In the genomic region with DNA sequence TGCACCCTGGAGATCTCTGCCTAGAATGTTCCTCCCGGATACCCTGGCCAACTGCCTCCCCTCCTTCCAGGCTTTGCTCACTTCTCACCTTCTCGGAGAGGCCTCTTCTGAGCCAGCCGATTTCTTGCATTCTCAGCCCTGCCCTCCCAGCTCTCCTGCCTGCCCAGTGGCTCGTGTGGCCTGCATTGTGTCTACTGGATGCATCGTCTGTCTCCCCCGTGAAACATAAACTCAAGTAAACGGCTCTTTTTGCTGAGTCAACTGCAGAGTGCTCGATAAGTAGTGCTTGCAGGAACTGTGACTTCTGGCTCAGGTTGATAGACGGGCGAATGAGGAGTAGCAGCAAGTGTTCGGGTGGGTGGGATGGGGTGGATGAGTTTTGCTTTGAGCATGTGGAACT, we compare ENCODE assay signal across 27 cellular contexts.
"Had no signal": no experiment of that assay in that cellular context is flagged by ENCODE, and none has a peak within 500 bp of the region (broad histone marks: within the 10 kb centered on the region; RNA-seq: fewer than 3 reads in every experiment).

No MANE protein-coding gene starts in this region.

- H3K27me3 Mint-ChIP-seq: activated B cell treated with CpG ODN at 0.5 μM for 24 hours; activated CD4-positive, alpha-beta T cell treated with anti-CD3 and anti-CD28 coated beads, Interleukin-2, amount 10 ng/mL, durations not matched to agents 24 days and 14 days; activated CD8-positive, alpha-beta memory T cell treated with anti-CD3 and anti-CD28 coated beads, Interleukin-2, amount 10 ng/mL, durations not matched to agents 7 days and 5 days; activated naive CD8-positive, alpha-beta T cell treated with anti-CD3 and anti-CD28 coated beads, Interleukin-2, amount 10 ng/mL, durations not matched to agents 7 days and 5 days; activated T-helper 17 cell treated with anti-CD3 and anti-CD28 coated beads, Interleukin-2, amount 50 U/mL, for 72 hours had no signal

- H3K4me1 Mint-ChIP-seq: activated B cell treated with CpG ODN at 0.5 μM for 24 hours; activated CD4-positive, alpha-beta T cell treated with anti-CD3 and anti-CD28 coated beads, Interleukin-2, amount 10 ng/mL, durations not matched to agents 24 days and 14 days; activated CD8-positive, alpha-beta memory T cell treated with anti-CD3 and anti-CD28 coated beads, Interleukin-2, amount 10 ng/mL, durations not matched to agents 7 days and 5 days; activated naive CD8-positive, alpha-beta T cell treated with anti-CD3 and anti-CD28 coated beads, Interleukin-2, amount 10 ng/mL, durations not matched to agents 7 days and 5 days; activated T-helper 17 cell treated with anti-CD3 and anti-CD28 coated beads, Interleukin-2, amount 50 U/mL, for 72 hours had no signal

- H3K27ac ChIP-seq: adrenal gland, KMS-11, SJCRH30 had no signal

- H3K27me3 ChIP-seq: adrenal gland, SJCRH30 had no signal

- H3K36me3 Mint-ChIP-seq: activated CD8-positive, alpha-beta memory T cell treated with anti-CD3 and anti-CD28 coated beads, Interleukin-2, amount 10 ng/mL, durations not matched to agents 7 days and 5 days had no signal

- H3K9ac ChIP-seq: KMS-11, SK-N-SH had no signal

- H3K4me1 ChIP-seq: adrenal gland had no signal

- H3K4me3 Mint-ChIP-seq: activated B cell treated with CpG ODN at 0.5 μM for 24 hours; activated CD4-positive, alpha-beta T cell treated with anti-CD3 and anti-CD28 coated beads, Interleukin-2, amount 10 ng/mL, durations not matched to agents 24 days and 14 days; activated CD8-positive, alpha-beta memory T cell treated with anti-CD3 and anti-CD28 coated beads, Interleukin-2, amount 10 ng/mL, durations not matched to agents 7 days and 5 days; activated naive CD4-positive, alpha-beta T cell treated with anti-CD3 and anti-CD28 coated beads for 36 hours; activated naive CD8-positive, alpha-beta T cell treated with anti-CD3 and anti-CD28 coated beads, Interleukin-2, amount 10 ng/mL, durations not matched to agents 7 days and 5 days; activated T-helper 17 cell treated with anti-CD3 and anti-CD28 coated beads, Interleukin-2, amount 50 U/mL, for 72 hours had no signal

- ATAC-seq: activated CD8-positive, alpha-beta memory T cell treated with anti-CD3 and anti-CD28 coated beads, Interleukin-2, amount 10 ng/mL, durations not matched to agents 7 days and 5 days; activated T-helper 17 cell treated with anti-CD3 and anti-CD28 coated beads, Interleukin-2, amount 50 U/mL, for 72 hours had no signal

- H3K9me3 ChIP-seq: adrenal gland, SJCRH30, SK-N-SH had no signal

- DNase-seq: activated B cell treated with CpG ODN at 0.5 μM for 24 hours; activated CD4-positive, alpha-beta T cell treated with anti-CD3 and anti-CD28 coated beads for 1 hour; activated CD4-positive, alpha-beta T cell treated with anti-CD3 and anti-CD28 coated beads, Interleukin-2, amount 10 ng/mL, durations not matched to agents 24 days and 14 days; activated CD4-positive, alpha-beta T cell treated with anti-CD3 and anti-CD28 coated beads, Interleukin-2, amount 50 U/mL, for 48 hours; activated CD8-positive, alpha-beta memory T cell treated with anti-CD3 and anti-CD28 coated beads, Interleukin-2, amount 10 ng/mL, durations not matched to agents 7 days and 5 days; activated gamma-delta T cell; activated naive CD4-positive, alpha-beta T cell treated with anti-CD3 and anti-CD28 coated beads for 36 hours; activated naive CD8-positive, alpha-beta T cell treated with anti-CD3 and anti-CD28 coated beads, Interleukin-2, amount 10 ng/mL, durations not matched to agents 7 days and 5 days; activated T-cell treated with anti-CD3 and anti-CD28 coated beads for 4 hours; activated T-cell treated with anti-CD3 and anti-CD28 coated beads, Interleukin-2, amount 50 U/mL, for 48 hours; adrenal gland; anterior cingulate cortex; NCI-H1092; NCI-H1417; NCI-H1930; NCI-H2171; NCI-H226; NCI-H526 treated with DMSO at 0.1 percent for 48 hours; NCI-H82; OCI-M1; Right ventricle myocardium superior; RPMI8226; SJCRH30; SK-N-SH; T-helper 9 cell had no signal

- H3K27ac Mint-ChIP-seq: activated B cell treated with CpG ODN at 0.5 μM for 24 hours; activated CD4-positive, alpha-beta T cell treated with anti-CD3 and anti-CD28 coated beads, Interleukin-2, amount 10 ng/mL, durations not matched to agents 24 days and 14 days; activated CD8-positive, alpha-beta memory T cell treated with anti-CD3 and anti-CD28 coated beads, Interleukin-2, amount 10 ng/mL, durations not matched to agents 7 days and 5 days; activated naive CD4-positive, alpha-beta T cell treated with anti-CD3 and anti-CD28 coated beads for 36 hours; activated naive CD8-positive, alpha-beta T cell treated with anti-CD3 and anti-CD28 coated beads, Interleukin-2, amount 10 ng/mL, durations not matched to agents 7 days and 5 days; activated T-helper 17 cell treated with anti-CD3 and anti-CD28 coated beads, Interleukin-2, amount 50 U/mL, for 72 hours had no signal

- H3K9me3 Mint-ChIP-seq: activated B cell treated with CpG ODN at 0.5 μM for 24 hours; activated CD4-positive, alpha-beta T cell treated with anti-CD3 and anti-CD28 coated beads, Interleukin-2, amount 10 ng/mL, durations not matched to agents 24 days and 14 days; activated naive CD8-positive, alpha-beta T cell treated with anti-CD3 and anti-CD28 coated beads, Interleukin-2, amount 10 ng/mL, durations not matched to agents 7 days and 5 days had no signal

- H3K4me3 ChIP-seq: adrenal gland, SJCRH30 had no signal

- H3K36me3 ChIP-seq: adrenal gland had no signal

- H3K4me2 ChIP-seq: KMS-11, SK-N-SH had no signal
